Comparison of ENCODE assay signal across 20 cellular contexts in the genomic region with DNA sequence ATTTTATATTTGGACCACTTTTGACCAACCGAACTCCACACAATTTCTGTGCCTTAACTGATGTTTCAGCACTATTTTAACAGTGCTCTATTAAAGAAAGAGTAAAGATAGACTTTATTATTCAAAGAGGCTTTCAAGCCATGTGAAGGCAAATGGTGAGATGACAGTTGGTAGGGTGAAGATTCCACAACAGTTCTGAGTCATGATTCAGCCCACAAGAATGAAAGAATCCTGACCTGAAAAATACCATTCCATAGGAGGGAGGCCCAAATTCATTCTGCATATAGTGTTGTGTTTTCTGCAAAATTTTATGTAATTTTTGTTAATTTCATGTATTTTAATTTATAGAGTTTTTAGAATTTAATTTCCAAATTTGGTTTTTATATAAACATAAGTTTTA.
DNase-seq lines count a peak whose midpoint lies in the region; ATAC-seq and TF ChIP-seq lines count a peak whose summit lies in the region.
"Had no signal": no experiment of that assay in that cellular context is flagged by ENCODE, and none has a peak within 500 bp of the region (broad histone marks: within the 10 kb centered on the region; RNA-seq: fewer than 3 reads in every experiment).

No MANE protein-coding gene starts in this region.

- dilution Hi-C loops in mammary epithelial cell (cut with HindIII; ENCODE audit: low sequenced_read_pairs), result loop anchor here (5.0 kb wide), 1 partner anchor 82 kb away; no protein-coding TSS in a partner anchor

- H3K4me2 ChIP-seq in mammary epithelial cell (ENCODE audit: insufficient read depth, low read depth, low read length), result no peak overlapping the region

- TF ChIP-seq CTCF in mammary epithelial cell (conservative IDR thresholded peaks at IDR 0.05 in 1 of 2, IDR thresholded peaks at IDR 0.05 in 1 of 2; ENCODE audit: extremely low read depth in 1 of 2, insufficient read depth in 1 of 2, low read depth in 1 of 2, low read length in 2 of 2) (no peak), GM13976 (IDR thresholded peaks at IDR 0.05; ENCODE audit: borderline replicate concordance, control extremely low read depth, extremely low read depth, insufficient read depth, missing control alignments) (no peak)

- no peaks in the 10 kb centered on the region for H3K36me3 ChIP-seq in mammary epithelial cell (ENCODE audit: insufficient read depth, low read length)
- H3K36me3 ChIP-seq: neutrophil, thoracic aorta had no signal

- H2AFZ ChIP-seq in mammary epithelial cell (ENCODE audit: low read depth, low read length), result no peak overlapping the region

- CTCF ChIA-PET in mammary epithelial cell (lab: Charles Lee; ENCODE audit: low non-redundant PET), result no interaction called here

- H3K79me2 ChIP-seq in mammary epithelial cell (ENCODE audit: insufficient read depth, low read length), result no peaks in the 10 kb centered on the region

- H3K9me3 ChIP-seq in mammary epithelial cell (replicated peaks; ENCODE audit: insufficient read depth, low read length), result no peaks in the 10 kb centered on the region
- H3K9me3 ChIP-seq: mucosa of descending colon, neutrophil, thoracic aorta had no signal

- 100% methylated on average over 1 of the region's 1 CpG for WGBS in mammary epithelial cell (ENCODE audit: low coverage, missing lambda C conversion rate)

- no peaks in the 10 kb centered on the region for H3K27me3 ChIP-seq in mammary epithelial cell (ENCODE audit: insufficient read depth, low read length)
- H3K27me3 ChIP-seq: neutrophil had no signal

- no peak overlapping the region for H3K27ac ChIP-seq in mammary epithelial cell (ENCODE audit: insufficient read depth, low read depth, low read length)
- H3K27ac ChIP-seq: neutrophil, thoracic aorta had no signal

- peak; percentile 12 for DNase-seq in Daoy (ENCODE audit: low read depth)
- peak; percentile 73 for DNase-seq in NCI-H226
- peak; percentile 32 for DNase-seq in mammary epithelial cell
- DNase-seq in myocyte (ENCODE audit: low read depth), result peak; percentile 65
- DNase-seq in GM13976 (ENCODE audit: low spot score), result no peak
- DNase-seq in NCI-H2196 (lab: John Stamatoyannopoulos, UW; ENCODE audit: unreplicated experiment), result no peak
- DNase-seq: activated naive CD8-positive, alpha-beta T cell treated with anti-CD3 and anti-CD28 coated beads for 36 hours; COR-L47; glutamatergic neuron; GOT3; left ventricle myocardium superior; mucosa of descending colon; NCI-H1436; NCI-H748 treated with DMSO at 0.1 percent for 48 hours had no signal

- in situ Hi-C loops in mammary epithelial cell (cut with MboI; ENCODE audit: low sequenced_read_pairs in 2 of 2), result no loop called here
- in situ Hi-C loops in GM13976 (cut with MboI; ENCODE audit: low sequenced_read_pairs, unreplicated experiment), result no loop called here

- no peak for ATAC-seq in HG03039 (IDR thresholded peaks at IDR 0.05; ENCODE audit: unreplicated experiment)
- ATAC-seq in HG02623 (IDR thresholded peaks at IDR 0.05; ENCODE audit: unreplicated experiment), result no peak
- ATAC-seq: HepG2, left ventricle myocardium superior, mucosa of descending colon, Panc1 had no signal

- H3K4me1 ChIP-seq in mammary epithelial cell (ENCODE audit: insufficient read depth, low read length), result no peaks in the 10 kb centered on the region

- no TSS peak for BruUV-seq in mammary epithelial cell (replicated peaks; lab: Mats Ljungman, UMichigan)

- H4K20me1 ChIP-seq in mammary epithelial cell (ENCODE audit: insufficient read depth, low read length), result no peaks in the 10 kb centered on the region

- intact Hi-C loops in mammary epithelial cell (cut with micrococcal nuclease), result no loop called here

- no peak overlapping the region for H3K4me3 ChIP-seq in mammary epithelial cell (replicated peaks in 1 of 3; ENCODE audit: insufficient read depth in 1 of 3, low read depth in 2 of 3, low read length in 3 of 3)
- H3K4me3 ChIP-seq: mucosa of descending colon, thoracic aorta had no signal

- H3K9ac ChIP-seq in mammary epithelial cell (ENCODE audit: insufficient read depth, low read length), result no peak overlapping the region

Comparison
In these comparisons a context has a peak if more than half of its experiments do, and no peak if none do; other contexts are left out.
1. DNase-seq: peak in Daoy (single experiment), NCI-H226 (single experiment), mammary epithelial cell (single experiment) and myocyte (single experiment); none in GM13976 (single experiment) and NCI-H2196 (single experiment).